ENCODE assay signal across 21 cellular contexts in genomic region chr2:168184896-168185513, GRCh38.
A peak's percentile ranks its signal among the peaks of the same experiment; 100 is the strongest.
DNase-seq lines count a peak whose midpoint lies in the region; ATAC-seq and TF ChIP-seq lines count a peak whose summit lies in the region.
"Had no signal": no experiment of that assay in that cellular context is flagged by ENCODE, and none has a peak within 500 bp of the region (broad histone marks: within the 10 kb centered on the region; RNA-seq: fewer than 3 reads in every experiment).

No MANE protein-coding gene starts in this region.

- ATAC-seq in HG02981 (IDR thresholded peaks at IDR 0.05; ENCODE audit: unreplicated experiment) = no peak
- ATAC-seq: body of pancreas; stimulated activated effector memory CD8-positive, alpha-beta T cell treated with anti-CD3 and anti-CD28 coated beads, Interleukin-12 subunit alpha, Interleukin-12 subunit beta, amount 100 ng/mL, for 72 hours; T-helper 17 cell had no signal

- H3K36me3 Mint-ChIP-seq in dendritic cell treated with granulocyte-macrophage colony-stimulating factor and Interleukin-4, amounts not matched to agents 40 ng/mL and 50 ng/mL, for 4 days (ENCODE audit: low read depth) = no peaks in the 10 kb centered on the region

- H3K27ac ChIP-seq in stomach = no peak overlapping the region

- H3K79me2 ChIP-seq in Loucy (ENCODE audit: insufficient read depth, low read length) = peaks cover 85% of the 10 kb centered on the region

- TF ChIP-seq CTCF in Loucy (conservative IDR thresholded peaks at IDR 0.05; ENCODE audit: low read length) (no peak), stomach (IDR thresholded peaks at IDR 0.05) (no peak)

- H4K20me1 ChIP-seq in Loucy (ENCODE audit: insufficient read depth, low read length, poor library complexity, severe bottlenecking) = peaks cover 19% of the 10 kb centered on the region

- H3K4me1 ChIP-seq in Loucy (ENCODE audit: insufficient read depth, low read length, poor library complexity, severe bottlenecking) (peaks cover 46% of the 10 kb centered on the region), stomach (peaks cover 8 to 71% (median 45%) of the 10 kb centered on the region in 4 donors)

- H2AFZ ChIP-seq in Loucy (ENCODE audit: low read length) = no peak overlapping the region

- H3K4me3 ChIP-seq in Loucy (ENCODE audit: low read length, poor library complexity, severe bottlenecking) (no peak overlapping the region), stomach (no peak overlapping the region)
- H3K4me3 ChIP-seq: body of pancreas, MG63 had no signal

- 59 to 73% (median 62%) methylated on average over 3 of the region's 3 CpGs for whole genome bisulfite sequencing in stomach, 5 donors

- TF ChIP-seq POLR2A in stomach (IDR thresholded peaks at IDR 0.05) = no peak

- H3K36me3 ChIP-seq in Loucy (ENCODE audit: insufficient read depth, low read length) (peaks cover 15% of the 10 kb centered on the region), stomach (no peaks in the 10 kb centered on the region)

- H3K27me3 ChIP-seq in Loucy (ENCODE audit: insufficient read depth, low read length, poor library complexity, severe bottlenecking) = no peaks in the 10 kb centered on the region
- no peaks in the 10 kb centered on the region for H3K27me3 ChIP-seq in stomach
- H3K27me3 ChIP-seq: body of pancreas, MG63 had no signal

- TF ChIP-seq EP300 in stomach (IDR thresholded peaks at IDR 0.05) = no peak

- H3K4me1 Mint-ChIP-seq in dendritic cell treated with granulocyte-macrophage colony-stimulating factor and Interleukin-4, amounts not matched to agents 40 ng/mL and 50 ng/mL, for 4 days (ENCODE audit: low read depth) = peaks cover 36% of the 10 kb centered on the region
- H3K4me1 Mint-ChIP-seq: B cell had no signal

- DNase-seq in ELR (ENCODE audit: low read depth) (peak; percentile 12), renal cortical epithelial cell (ENCODE audit: low read depth) (peak; percentile 40), T1000 (lab: John Stamatoyannopoulos, UW) (no peak), stomach (no peak), COR-L47 (lab: John Stamatoyannopoulos, UW) (no peak)
- DNase-seq: activated CD4-positive, CD25-positive, alpha-beta regulatory T cell; activated T-cell treated with anti-CD3 and anti-CD28 coated beads, Interleukin-2, amount 50 U/mL, for 48 hours; body of pancreas; cortex of kidney; MG63; NCI-H2029; NCI-H446 treated with DMSO at 0.1 percent for 48 hours; SHP77 treated with DMSO at 0.1 percent for 48 hours; T-helper 17 cell had no signal

- H3K9me2 ChIP-seq in Loucy (replicated peaks; ENCODE audit: low read depth, low read length) = no peaks in the 10 kb centered on the region

- H3K9ac ChIP-seq in Loucy (ENCODE audit: low read depth, low read length, poor library complexity, severe bottlenecking) = peak overlapping the region; percentile 13

- intact Hi-C loops in dendritic cell treated with granulocyte-macrophage colony-stimulating factor and Interleukin-4, amounts not matched to agents 40 ng/mL and 50 ng/mL, for 4 days (cut with micrococcal nuclease) = no loop called here
- intact Hi-C loops in stomach (cut with DNase I; ENCODE audit: low total_unique reads) = no loop called here

- no peaks in the 10 kb centered on the region for H3K9me3 Mint-ChIP-seq in dendritic cell treated with granulocyte-macrophage colony-stimulating factor and Interleukin-4, amounts not matched to agents 40 ng/mL and 50 ng/mL, for 4 days
- H3K9me3 Mint-ChIP-seq: activated naive CD4-positive, alpha-beta T cell treated with anti-CD3 and anti-CD28 coated beads, Interleukin-2, amount 50 U/mL, for 24 hours; neural crest cell; stimulated activated effector memory CD8-positive, alpha-beta T cell treated with anti-CD3 and anti-CD28 coated beads, Interleukin-12 subunit alpha, Interleukin-12 subunit beta, amount 100 ng/mL, for 72 hours had no signal

- peak overlapping the region; percentile 82 for H3K27ac Mint-ChIP-seq in dendritic cell treated with granulocyte-macrophage colony-stimulating factor and Interleukin-4, amounts not matched to agents 40 ng/mL and 50 ng/mL, for 4 days
- H3K27ac Mint-ChIP-seq: activated naive CD4-positive, alpha-beta T cell treated with anti-CD3 and anti-CD28 coated beads, Interleukin-2, amount 50 U/mL, for 24 hours; B cell; stimulated activated effector memory CD8-positive, alpha-beta T cell treated with anti-CD3 and anti-CD28 coated beads, Interleukin-12 subunit alpha, Interleukin-12 subunit beta, amount 100 ng/mL, for 72 hours; T-helper 17 cell had no signal

- H3K4me2 ChIP-seq in Loucy (ENCODE audit: low read depth, low read length, poor library complexity, severe bottlenecking) = no peak overlapping the region

- H3K27me3 Mint-ChIP-seq in dendritic cell treated with granulocyte-macrophage colony-stimulating factor and Interleukin-4, amounts not matched to agents 40 ng/mL and 50 ng/mL, for 4 days = no peaks in the 10 kb centered on the region
- H3K27me3 Mint-ChIP-seq: activated naive CD4-positive, alpha-beta T cell treated with anti-CD3 and anti-CD28 coated beads, Interleukin-2, amount 50 U/mL, for 24 hours; B cell; T-helper 17 cell had no signal

- H3K4me3 Mint-ChIP-seq in dendritic cell treated with granulocyte-macrophage colony-stimulating factor and Interleukin-4, amounts not matched to agents 40 ng/mL and 50 ng/mL, for 4 days = no peak overlapping the region
- H3K4me3 Mint-ChIP-seq: activated naive CD4-positive, alpha-beta T cell treated with anti-CD3 and anti-CD28 coated beads, Interleukin-2, amount 50 U/mL, for 24 hours; B cell; neural crest cell; stimulated activated effector memory CD8-positive, alpha-beta T cell treated with anti-CD3 and anti-CD28 coated beads, Interleukin-12 subunit alpha, Interleukin-12 subunit beta, amount 100 ng/mL, for 72 hours; T-helper 17 cell had no signal

- H3K9me3 ChIP-seq in Loucy (ENCODE audit: insufficient read depth, low read depth, low read length) (no peaks in the 10 kb centered on the region), stomach (no peaks in the 10 kb centered on the region)
- H3K9me3 ChIP-seq: body of pancreas, MG63 had no signal

- no peaks in the 10 kb centered on the region for H3F3A ChIP-seq in Loucy (ENCODE audit: low read depth)

Comparison
In these comparisons a context has a peak if more than half of its experiments do, and no peak if none do; other contexts are left out.
1. DNase-seq: peak in ELR (single experiment) and renal cortical epithelial cell (single experiment); none in T1000 (single experiment), stomach (single experiment) and COR-L47 (single experiment).